ENCODE assay signal across 2 cellular contexts in genomic region chr2:29880084-29880483, GRCh38.
TF ChIP-seq lines count a peak whose summit lies in the region.

No MANE protein-coding gene starts in this region.

TF ChIP-seq in SK-N-SH, 30 proteins besides CTCF, POLR2A, EP300 and RAD21 (continued from another document):
- TF ChIP-seq GATA2 (CRISPR knock-in tag; IDR thresholded peaks at IDR 0.05) (peak; percentile 69), TCF12 (IDR thresholded peaks at IDR 0.05) (no peak)

TF ChIP-seq in SK-N-SH treated with all-trans-retinoic acid at 6 μM for 48 hours, 23 proteins besides CTCF, POLR2A, EP300 and RAD21 (continued from another document):
- TF ChIP-seq SNAI2 (CRISPR knock-in tag; IDR thresholded peaks at IDR 0.05) (no peak), BACH2 (CRISPR knock-in tag; IDR thresholded peaks at IDR 0.05; ENCODE audit: borderline replicate concordance) (no peak), TCF4 (CRISPR knock-in tag; IDR thresholded peaks at IDR 0.05; ENCODE audit: borderline replicate concordance) (no peak), TOX (CRISPR knock-in tag; IDR thresholded peaks at IDR 0.05; ENCODE audit: borderline replicate concordance) (no peak), PPARA (CRISPR knock-in tag; IDR thresholded peaks at IDR 0.05; ENCODE audit: borderline replicate concordance) (no peak), TSHZ2 (CRISPR knock-in tag; IDR thresholded peaks at IDR 0.05) (no peak), ISL1 (CRISPR knock-in tag; IDR thresholded peaks at IDR 0.05) (no peak), RARB (CRISPR knock-in tag; IDR thresholded peaks at IDR 0.05) (no peak), ARNTL (CRISPR knock-in tag; IDR thresholded peaks at IDR 0.05; ENCODE audit: borderline replicate concordance, low read depth) (no peak), ZNF565 (CRISPR knock-in tag; conservative IDR thresholded peaks at IDR 0.05; ENCODE audit: low read depth) (no peak), GLIS3 (CRISPR knock-in tag; IDR thresholded peaks at IDR 0.05) (no peak), ZNF70 (CRISPR knock-in tag; IDR thresholded peaks at IDR 0.05) (no peak), CSDC2 (CRISPR knock-in tag; IDR thresholded peaks at IDR 0.05) (no peak), ZFP3 (CRISPR knock-in tag; IDR thresholded peaks at IDR 0.05) (no peak), POU6F1 (CRISPR knock-in tag; IDR thresholded peaks at IDR 0.05; ENCODE audit: borderline replicate concordance, low read depth) (no peak), CSRNP3 (CRISPR knock-in tag; IDR thresholded peaks at IDR 0.05) (no peak), OSR1 (CRISPR knock-in tag; IDR thresholded peaks at IDR 0.05) (no peak), PATZ1 (CRISPR knock-in tag; IDR thresholded peaks at IDR 0.05; ENCODE audit: borderline replicate concordance) (no peak)
TF ChIP-seq in SK-N-SH treated with all-trans-retinoic acid at 6 μM for 48 hours: peak in this region for 0.
